Comparison of ENCODE assay signal across 1 cellular context in the genomic region with DNA sequence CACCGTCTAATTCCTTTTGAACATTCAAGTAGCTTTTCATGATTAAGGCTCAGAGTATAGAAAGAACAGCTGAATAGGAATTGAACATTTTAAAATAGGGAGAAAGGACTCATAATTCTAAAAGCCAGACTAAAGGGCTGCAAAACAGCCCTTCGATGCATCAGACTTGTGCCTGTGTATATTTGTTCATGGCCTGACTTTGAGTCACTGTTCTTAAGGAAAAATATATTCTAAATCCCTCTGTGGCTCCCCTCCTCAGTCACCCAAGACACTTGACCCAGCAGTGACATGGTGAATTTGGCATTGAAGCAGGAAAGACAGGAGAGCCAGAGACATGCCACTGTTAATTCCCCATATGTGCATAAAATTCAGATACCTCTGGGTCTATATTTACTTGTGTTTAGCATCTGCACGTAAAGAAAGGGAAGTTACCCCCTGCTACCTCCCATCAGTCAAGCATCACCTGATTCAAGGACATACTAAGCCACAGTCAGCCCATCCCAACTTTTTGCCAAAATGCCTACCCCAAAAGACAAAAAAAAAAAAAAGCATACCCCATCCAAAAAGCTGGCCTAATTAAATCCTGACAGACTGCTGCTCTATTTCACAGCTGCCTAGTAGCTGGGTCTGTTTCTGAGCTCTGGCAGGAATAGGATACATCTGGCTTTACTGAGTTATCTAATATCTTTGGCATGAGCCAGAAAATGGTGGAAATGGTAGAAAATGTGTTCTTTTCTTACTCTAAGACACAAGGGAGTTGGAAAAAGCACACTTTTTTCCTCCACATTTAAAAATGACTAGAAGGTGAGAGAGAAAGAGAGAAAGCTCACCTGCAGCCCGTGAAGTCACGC.
TF ChIP-seq lines count a peak whose summit lies in the region.

No MANE protein-coding gene starts in this region.

TF ChIP-seq in IMR-90, 13 proteins besides CTCF, POLR2A, EP300 and RAD21:
- TF ChIP-seq RFX5 (IDR thresholded peaks at IDR 0.05; ENCODE audit: low read depth, low read length): no peak
- no peak for TF ChIP-seq MAFK (IDR thresholded peaks at IDR 0.05; ENCODE audit: low read depth, low read length)
- TF ChIP-seq FOS (IDR thresholded peaks at IDR 0.05; ENCODE audit: low read depth, low read length): no peak
- no peak for TF ChIP-seq CEBPB (IDR thresholded peaks at IDR 0.05; ENCODE audit: low read depth, low read length)
- TF ChIP-seq MAZ (IDR thresholded peaks at IDR 0.05; ENCODE audit: borderline replicate concordance, low read depth, low read length): no peak
- no peak for TF ChIP-seq RCOR1 (IDR thresholded peaks at IDR 0.05; ENCODE audit: insufficient replicate concordance, low read length)
- TF ChIP-seq, protein P1, sequence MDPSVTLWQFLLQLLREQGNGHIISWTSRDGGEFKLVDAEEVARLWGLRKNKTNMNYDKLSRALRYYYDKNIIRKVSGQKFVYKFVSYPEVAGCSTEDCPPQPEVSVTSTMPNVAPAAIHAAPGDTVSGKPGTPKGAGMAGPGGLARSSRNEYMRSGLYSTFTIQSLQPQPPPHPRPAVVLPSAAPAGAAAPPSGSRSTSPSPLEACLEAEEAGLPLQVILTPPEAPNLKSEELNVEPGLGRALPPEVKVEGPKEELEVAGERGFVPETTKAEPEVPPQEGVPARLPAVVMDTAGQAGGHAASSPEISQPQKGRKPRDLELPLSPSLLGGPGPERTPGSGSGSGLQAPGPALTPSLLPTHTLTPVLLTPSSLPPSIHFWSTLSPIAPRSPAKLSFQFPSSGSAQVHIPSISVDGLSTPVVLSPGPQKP (IDR thresholded peaks at IDR 0.05; ENCODE audit: borderline replicate concordance, low read depth, low read length): no peak
- TF ChIP-seq, protein P2, sequence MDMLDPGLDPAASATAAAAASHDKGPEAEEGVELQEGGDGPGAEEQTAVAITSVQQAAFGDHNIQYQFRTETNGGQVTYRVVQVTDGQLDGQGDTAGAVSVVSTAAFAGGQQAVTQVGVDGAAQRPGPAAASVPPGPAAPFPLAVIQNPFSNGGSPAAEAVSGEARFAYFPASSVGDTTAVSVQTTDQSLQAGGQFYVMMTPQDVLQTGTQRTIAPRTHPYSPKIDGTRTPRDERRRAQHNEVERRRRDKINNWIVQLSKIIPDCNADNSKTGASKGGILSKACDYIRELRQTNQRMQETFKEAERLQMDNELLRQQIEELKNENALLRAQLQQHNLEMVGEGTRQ (IDR thresholded peaks at IDR 0.05; ENCODE audit: low read depth, low read length): no peak
- TF ChIP-seq MXI1 (IDR thresholded peaks at IDR 0.05; ENCODE audit: borderline replicate concordance, low read depth, low read length): no peak
- TF ChIP-seq NFE2L2 (IDR thresholded peaks at IDR 0.05; ENCODE audit: low read depth, low read length): no peak
- TF ChIP-seq SMC3 (IDR thresholded peaks at IDR 0.05; ENCODE audit: low read depth, low read length): no peak
- no peak for TF ChIP-seq CHD1 (IDR thresholded peaks at IDR 0.05; ENCODE audit: low read depth, low read length)
- no peak for TF ChIP-seq BHLHE40 (IDR thresholded peaks at IDR 0.05; ENCODE audit: low read depth, low read length)
